ENCODE assay signal across 23 cellular contexts in genomic region chr9:113912816-113913215, GRCh38. TPM values are rescaled to one million over a fixed set of nuclear protein-coding genes. Genes with fewer than 3 reads are reported as not detected.
DNase-seq lines count a peak whose midpoint lies in the region; ATAC-seq and TF ChIP-seq lines count a peak whose summit lies in the region.
"Had no signal": no experiment of that assay in that cellular context is flagged by ENCODE, and none has a peak within 500 bp of the region (broad histone marks: within the 10 kb centered on the region; RNA-seq: fewer than 3 reads in every experiment).

No MANE protein-coding gene starts in this region.

- TF ChIP-seq CTCF in BE2C (IDR thresholded peaks at IDR 0.05; ENCODE audit: low read depth, low read length) (no peak), hepatocyte (IDR thresholded peaks at IDR 0.05; ENCODE audit: poor library complexity) (no peak), neural progenitor cell (IDR thresholded peaks at IDR 0.05) (no peak)

- 75% methylated on average over 8 of the region's 8 CpGs for WGBS in hepatocyte (ENCODE audit: low lambda C conversion rate, missing lambda C conversion rate)

- H3K27me3 ChIP-seq in BE2C (no peaks in the 10 kb centered on the region), hepatocyte (no peaks in the 10 kb centered on the region), neural progenitor cell (no peaks in the 10 kb centered on the region)
- H3K27me3 ChIP-seq: BLaER1 treated with 17β-estradiol and CSF1 and Interleukin-3, amounts not matched to agents 10 nM and 100 nM; colonic mucosa; neutrophil; vagina had no signal

- no peak overlapping the region for H3K9ac ChIP-seq in neural progenitor cell
- H3K9ac ChIP-seq: SK-N-SH had no signal

- no peak overlapping the region for H3K4me3 Mint-ChIP-seq in neural progenitor cell
- H3K4me3 Mint-ChIP-seq: activated CD4-positive, alpha-beta memory T cell treated with anti-CD3 and anti-CD28 coated beads for 36 hours; activated naive CD8-positive, alpha-beta T cell treated with anti-CD3 and anti-CD28 coated beads for 36 hours; endodermal cell had no signal

- DNase-seq in BE2C (peak; percentile 21), NCI-H82 treated with DMSO at 0.1 percent for 48 hours (lab: John Stamatoyannopoulos, UW; ENCODE audit: unreplicated experiment) (peak; percentile 74), hepatocyte (ENCODE audit: low spot score) (peak; percentile 19), neural progenitor cell (ENCODE audit: low spot score) (no peak), NCI-H1092 treated with DMSO at 0.1 percent for 48 hours (lab: John Stamatoyannopoulos, UW) (no peak), DMS114 treated with DMSO at 0.1 percent for 48 hours (lab: John Stamatoyannopoulos, UW; ENCODE audit: unreplicated experiment) (no peak)
- DNase-seq: ACHN; activated CD4-positive, alpha-beta memory T cell treated with anti-CD3 and anti-CD28 coated beads for 36 hours; activated naive CD8-positive, alpha-beta T cell treated with anti-CD3 and anti-CD28 coated beads for 36 hours; colonic mucosa; left ventricle myocardium inferior; NCI-H1105 treated with DMSO at 0.1 percent for 48 hours; NCI-H526; RPMI8226; SK-N-SH; stimulated activated CD4-positive, alpha-beta T cell treated with anti-CD3 and anti-CD28 coated beads, Interleukin-15, amount 100 ng/mL, for 24 hours; WERI-Rb-1 had no signal

- peaks cover 85% of the 10 kb centered on the region for H3K79me2 ChIP-seq in hepatocyte
- peaks cover 57% of the 10 kb centered on the region for H3K79me2 ChIP-seq in neural progenitor cell (ENCODE audit: low read depth)

- H3K4me1 Mint-ChIP-seq in neural progenitor cell: peaks cover 15% of the 10 kb centered on the region
- H3K4me1 Mint-ChIP-seq: activated naive CD8-positive, alpha-beta T cell treated with anti-CD3 and anti-CD28 coated beads for 36 hours had no signal

- no peak overlapping the region for H3K4me2 ChIP-seq in hepatocyte
- H3K4me2 ChIP-seq in neural progenitor cell: no peak overlapping the region
- H3K4me2 ChIP-seq: BLaER1 treated with 17β-estradiol and CSF1 and Interleukin-3, amounts not matched to agents 10 nM and 100 nM; SK-N-SH had no signal

- H3F3A ChIP-seq in neural progenitor cell (ENCODE audit: low read depth): no peaks in the 10 kb centered on the region

- peaks cover 3% of the 10 kb centered on the region for H3K27me3 Mint-ChIP-seq in neural progenitor cell (ENCODE audit: insufficient read depth, low read depth)
- H3K27me3 Mint-ChIP-seq: activated CD4-positive, alpha-beta memory T cell treated with anti-CD3 and anti-CD28 coated beads for 36 hours; activated naive CD8-positive, alpha-beta T cell treated with anti-CD3 and anti-CD28 coated beads for 36 hours had no signal

- H3K9me3 Mint-ChIP-seq in neural progenitor cell: no peaks in the 10 kb centered on the region
- H3K9me3 Mint-ChIP-seq: activated CD4-positive, alpha-beta memory T cell treated with anti-CD3 and anti-CD28 coated beads for 36 hours; activated naive CD8-positive, alpha-beta T cell treated with anti-CD3 and anti-CD28 coated beads for 36 hours; endodermal cell had no signal

- no peaks in the 10 kb centered on the region for H3K9me2 ChIP-seq in hepatocyte (replicated peaks; ENCODE audit: insufficient read depth)
- H3K9me2 ChIP-seq: SK-N-SH had no signal

- H4K20me1 ChIP-seq in hepatocyte (ENCODE audit: insufficient read depth, poor library complexity, severe bottlenecking): peaks cover 16% of the 10 kb centered on the region
- peaks cover 91% of the 10 kb centered on the region for H4K20me1 ChIP-seq in neural progenitor cell (ENCODE audit: low read depth)

- peak overlapping the region; percentile 57 for H3K27ac Mint-ChIP-seq in neural progenitor cell
- H3K27ac Mint-ChIP-seq: activated CD4-positive, alpha-beta memory T cell treated with anti-CD3 and anti-CD28 coated beads for 36 hours; activated naive CD8-positive, alpha-beta T cell treated with anti-CD3 and anti-CD28 coated beads for 36 hours; endodermal cell had no signal

- ATAC-seq in GM21619 (IDR thresholded peaks at IDR 0.05; ENCODE audit: unreplicated experiment) (no peak), HG02610 (IDR thresholded peaks at IDR 0.05; ENCODE audit: unreplicated experiment) (no peak)

- H3K27ac ChIP-seq in hepatocyte: no peak overlapping the region
- H3K27ac ChIP-seq in neural progenitor cell: no peak overlapping the region
- H3K27ac ChIP-seq: BLaER1 treated with 17β-estradiol and CSF1 and Interleukin-3, amounts not matched to agents 10 nM and 100 nM; colonic mucosa; left ventricle myocardium inferior; neutrophil; vagina; WERI-Rb-1 had no signal

- H3K9me3 ChIP-seq in BE2C (no peaks in the 10 kb centered on the region), hepatocyte (ENCODE audit: low read depth) (no peaks in the 10 kb centered on the region), neural progenitor cell (ENCODE audit: low read depth) (no peaks in the 10 kb centered on the region)
- H3K9me3 ChIP-seq: BLaER1 treated with 17β-estradiol and CSF1 and Interleukin-3, amounts not matched to agents 10 nM and 100 nM; colonic mucosa; left ventricle myocardium inferior; neutrophil; SK-N-SH; vagina had no signal

- no peak overlapping the region for H2AFZ ChIP-seq in hepatocyte
- no peak overlapping the region for H2AFZ ChIP-seq in neural progenitor cell (replicated peaks)

- H3K4me3 ChIP-seq in BE2C (ENCODE audit: low read depth, low read length): no peak overlapping the region
- no peak overlapping the region for H3K4me3 ChIP-seq in hepatocyte
- H3K4me3 ChIP-seq in neural progenitor cell: no peak overlapping the region
- H3K4me3 ChIP-seq: BLaER1 treated with 17β-estradiol and CSF1 and Interleukin-3, amounts not matched to agents 10 nM and 100 nM; colonic mucosa; left ventricle myocardium inferior; vagina had no signal

- H3K4me1 ChIP-seq in BE2C: peaks cover 11% of the 10 kb centered on the region
- no peaks in the 10 kb centered on the region for H3K4me1 ChIP-seq in hepatocyte (ENCODE audit: insufficient read depth)
- H3K4me1 ChIP-seq in neural progenitor cell: peaks cover 19% of the 10 kb centered on the region
- H3K4me1 ChIP-seq: colonic mucosa had no signal

- H3K36me3 ChIP-seq in BE2C: 0 out of 2 replicates have a peak, but pooled peaks cover 2% of the 10 kb centered on the region
- no peaks in the 10 kb centered on the region for H3K36me3 ChIP-seq in hepatocyte (replicated peaks; ENCODE audit: insufficient read depth, low read depth)
- H3K36me3 ChIP-seq in neural progenitor cell: no peaks in the 10 kb centered on the region
- H3K36me3 ChIP-seq: colonic mucosa, left ventricle myocardium inferior, neutrophil, vagina, WERI-Rb-1 had no signal

- peaks cover 9% of the 10 kb centered on the region for H3K36me3 Mint-ChIP-seq in neural progenitor cell
- H3K36me3 Mint-ChIP-seq: activated CD4-positive, alpha-beta memory T cell treated with anti-CD3 and anti-CD28 coated beads for 36 hours; activated naive CD8-positive, alpha-beta T cell treated with anti-CD3 and anti-CD28 coated beads for 36 hours had no signal

RNA-seq across cellular contexts. Expression of gene ZNF618, which starts 36.7 kb away (rescaled TPM):
- 31.8 TPM for polyA plus RNA-seq in BE2C (2012; ENCODE audit: insufficient read depth, insufficient read length, low read depth)
- total RNA-seq in hepatocyte (8.4 and 10.2 TPM in 2 replicates), neural progenitor cell (ENCODE audit: low replicate concordance) (10.5 and 16.9 TPM in 2 replicates)
- polyA plus RNA-seq in hepatocyte: 13.3 and 14.0 TPM in 2 replicates

Comparison
In these comparisons a context has a peak if more than half of its experiments do, and no peak if none do; other contexts are left out.
1. DNase-seq: peak in BE2C (single experiment), NCI-H82 treated with DMSO at 0.1 percent for 48 hours (single experiment) and hepatocyte (single experiment); none in neural progenitor cell (single experiment), NCI-H1092 treated with DMSO at 0.1 percent for 48 hours (single experiment) and DMS114 treated with DMSO at 0.1 percent for 48 hours (single experiment).